ENCODE assay signal across 16 cellular contexts in the genomic region with DNA sequence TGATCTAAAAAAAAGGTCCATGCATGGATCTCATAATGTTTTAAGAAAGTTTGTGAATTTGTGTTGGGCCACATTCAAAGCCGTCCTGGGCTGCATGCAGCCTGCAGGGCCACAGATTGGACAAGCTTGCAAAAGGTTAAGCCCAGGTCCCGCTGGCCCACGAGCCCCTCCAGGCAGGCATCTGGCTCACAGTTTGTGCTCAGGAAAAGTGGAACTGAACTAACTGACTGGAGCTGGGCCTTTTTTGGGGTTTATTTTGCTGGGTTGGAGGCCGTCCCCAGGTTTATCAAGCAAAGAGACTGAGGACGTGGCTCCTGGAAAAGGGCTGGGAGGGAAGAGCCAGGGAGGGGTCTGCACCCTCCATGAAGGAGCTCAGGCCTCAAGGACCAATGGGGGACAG. TPM values are rescaled to one million over a fixed set of nuclear protein-coding genes. Genes with fewer than 3 reads are reported as not detected.
DNase-seq lines count a peak whose midpoint lies in the region; ATAC-seq, FAIRE-seq and TF ChIP-seq lines count a peak whose summit lies in the region.
"Had no signal": no experiment of that assay in that cellular context is flagged by ENCODE, and none has a peak within 500 bp of the region (broad histone marks: within the 10 kb centered on the region; RNA-seq: fewer than 3 reads in every experiment).

No MANE protein-coding gene starts in this region.

- H3K4me2 ChIP-seq in PC-3 (ENCODE audit: low read length) (0 out of 2 replicates have a peak overlapping the region, but pooled peaks have one; percentile 53), K562 (ENCODE audit: insufficient read depth, low read length) (peak overlapping the region; percentile 59)

- peaks cover 12% of the 10 kb centered on the region for H3K4me1 ChIP-seq in PC-3 (ENCODE audit: insufficient read depth, low read length)
- peaks cover 21 to 32% of the 10 kb centered on the region in 2 experiments; a peak in 4 of 5 replicates for H3K4me1 ChIP-seq in K562 (replicated peaks in 1 of 2; ENCODE audit: control insufficient read depth in 2 of 2, insufficient read depth in 2 of 2, low read length in 2 of 2)
- H3K4me1 ChIP-seq in SJCRH30 = peaks cover under 1% of the 10 kb centered on the region; the same call in 1 of the 2 replicates

- no peak overlapping the region for H3K4me3 Mint-ChIP-seq in activated naive CD4-positive, alpha-beta T cell treated with anti-CD3 and anti-CD28 coated beads, Interleukin-2, amount 10 ng/mL, durations not matched to agents 7 days and 5 days
- no peak overlapping the region for H3K4me3 Mint-ChIP-seq in activated T-cell treated with anti-CD3 and anti-CD28 coated beads, Interleukin-2, amount 50 U/mL, for 24 hours

- no peaks in the 10 kb centered on the region for H3F3A ChIP-seq in PC-3 (ENCODE audit: low read length, unreplicated experiment)

- TF ChIP-seq POLR2A in K562 (conservative IDR thresholded peaks at IDR 0.05) = no peak

- H3K9me3 ChIP-seq in PC-3 (ENCODE audit: low read length) (no peaks in the 10 kb centered on the region), K562 (replicated peaks; ENCODE audit: control insufficient read depth, insufficient read depth, low read depth, low read length) (no peaks in the 10 kb centered on the region), SJCRH30 (replicated peaks) (no peaks in the 10 kb centered on the region)

- H2AFZ ChIP-seq in PC-3 (ENCODE audit: low read length) = no peak overlapping the region
- no peak overlapping the region for H2AFZ ChIP-seq in K562 (ENCODE audit: low read depth, low read length)

- no peaks in the 10 kb centered on the region for H3K36me3 ChIP-seq in PC-3 (ENCODE audit: low read depth, low read length)
- no peaks in the 10 kb centered on the region for H3K36me3 ChIP-seq in K562 (ENCODE audit: control insufficient read depth, insufficient read depth, low read length)
- H3K36me3 ChIP-seq in SJCRH30 = no peaks in the 10 kb centered on the region

- no peak for TF ChIP-seq CTCF in PC-3 (conservative IDR thresholded peaks at IDR 0.05; ENCODE audit: low read depth, low read length)
- TF ChIP-seq CTCF in K562 (IDR thresholded peaks at IDR 0.05 in 2 of 3, conservative IDR thresholded peaks at IDR 0.05 in 1 of 3; ENCODE audit: insufficient read depth in 2 of 3, low read depth in 1 of 3, low read length in 3 of 3) = no peak

- peak overlapping the region; percentile 58; the same call in 1 of the 2 replicates for H3K27ac ChIP-seq in PC-3 (ENCODE audit: low read length)
- H3K27ac ChIP-seq in K562 (ENCODE audit: extremely low read depth, low read depth, low read length) = peak overlapping the region; percentile 66
- no peak overlapping the region for H3K27ac ChIP-seq in SJCRH30

- DNase-seq in activated naive CD4-positive, alpha-beta T cell treated with anti-CD3 and anti-CD28 coated beads, Interleukin-2, amount 10 ng/mL, durations not matched to agents 7 days and 5 days = no peak
- DNase-seq in activated naive CD4-positive, alpha-beta T cell treated with anti-CD3 and anti-CD28 coated beads, Interleukin-2, amount 50 U/mL, for 16 hours = no peak
- DNase-seq in PC-3 (no peak), K562 (ENCODE audit: extremely low read depth in 1 of 4, low spot score in 3 of 4) (no peak), sciatic nerve (ENCODE audit: low spot score) (peak; percentile 30), SJCRH30 (no peak), GM19238 (ENCODE audit: insufficient read length, low spot score) (no peak)
- no peak for DNase-seq in activated T-cell treated with anti-CD3 and anti-CD28 coated beads, Interleukin-2, amount 50 U/mL, for 24 hours
- DNase-seq: DND-41, GDM1, HCEC 1CT, IMR-90, NCI-H1436, SIG-M5 had no signal

- POLR2A ChIA-PET in PC-3 (lab: Charles Lee; ENCODE audit: unreplicated experiment) = interaction anchor here (0.6 kb wide), 1 partner anchor 89 kb away, joined by 3 read pairs; no protein-coding TSS in a partner anchor
- POLR2A ChIA-PET in K562 (lab: Yijun Ruan, JAX) = interaction anchor here (0.6 to 2.8 kb wide), 5 partner anchors 12 to 157 kb away, joined by 3 to 9 read pairs (median 3); a partner anchor contains a TSS

- no peaks in the 10 kb centered on the region for H3K79me2 ChIP-seq in PC-3 (ENCODE audit: low read length)
- H3K79me2 ChIP-seq in K562 (ENCODE audit: control insufficient read depth, insufficient read depth, low read length) = no peaks in the 10 kb centered on the region

- no peak overlapping the region for H3K4me3 ChIP-seq in PC-3 (ENCODE audit: low read length)
- no peak overlapping the region for H3K4me3 ChIP-seq in K562
- H3K4me3 ChIP-seq in SJCRH30 = no peak overlapping the region

- H3K27me3 ChIP-seq in PC-3 (ENCODE audit: low read length) = no peaks in the 10 kb centered on the region
- no peaks in the 10 kb centered on the region for H3K27me3 ChIP-seq in K562 (ENCODE audit: control insufficient read depth in 2 of 2, insufficient read depth in 2 of 2, low read length in 2 of 2)
- no peaks in the 10 kb centered on the region for H3K27me3 ChIP-seq in SJCRH30

- no peaks in the 10 kb centered on the region for H3K9me2 ChIP-seq in PC-3 (replicated peaks; ENCODE audit: low read length)

- no peak for FAIRE-seq in K562 (lab: Jason Lieb, UNC)

- intact Hi-C loops in PC-3 (cut with micrococcal nuclease) = no loop called here
- intact Hi-C loops in K562 (cut with micrococcal nuclease) = loop anchor here (2.0 kb wide), 1 partner anchor 38 kb away; a partner anchor contains a TSS
- intact Hi-C loops in sciatic nerve (cut with DNase I) = no loop called here

- H3K9me3 Mint-ChIP-seq in activated naive CD4-positive, alpha-beta T cell treated with anti-CD3 and anti-CD28 coated beads, Interleukin-2, amount 10 ng/mL, durations not matched to agents 7 days and 5 days = no peaks in the 10 kb centered on the region
- no peaks in the 10 kb centered on the region for H3K9me3 Mint-ChIP-seq in activated T-cell treated with anti-CD3 and anti-CD28 coated beads, Interleukin-2, amount 50 U/mL, for 24 hours

- ATAC-seq in PC-3 (no peak), K562 (no peak), sciatic nerve (no peak)

- CTCF ChIA-PET in activated naive CD4-positive, alpha-beta T cell treated with anti-CD3 and anti-CD28 coated beads, Interleukin-2, amount 10 ng/mL, durations not matched to agents 7 days and 5 days (lab: Charles Lee) = interaction anchor here (0.9 to 1.7 kb wide), 2 partner anchors 28 to 88 kb away, joined by 3 read pairs; no protein-coding TSS in a partner anchor
- CTCF ChIA-PET in PC-3 (lab: Charles Lee) (no interaction called here), K562 (lab: Yijun Ruan, JAX; ENCODE audit: low intra/inter-chr PET ratio) (no interaction called here)

- H4K20me1 ChIP-seq in PC-3 (ENCODE audit: low read length) (no peaks in the 10 kb centered on the region), K562 (replicated peaks; ENCODE audit: control insufficient read depth, insufficient read depth, low read length) (0 out of 2 replicates have a peak, but pooled peaks cover 3% of the 10 kb centered on the region)

- no peaks in the 10 kb centered on the region for H3K9me1 ChIP-seq in K562 (ENCODE audit: control insufficient read depth, insufficient read depth, low read length)

- no peaks in the 10 kb centered on the region for H3K27me3 Mint-ChIP-seq in activated naive CD4-positive, alpha-beta T cell treated with anti-CD3 and anti-CD28 coated beads, Interleukin-2, amount 10 ng/mL, durations not matched to agents 7 days and 5 days
- H3K27me3 Mint-ChIP-seq in activated T-cell treated with anti-CD3 and anti-CD28 coated beads, Interleukin-2, amount 50 U/mL, for 24 hours = no peaks in the 10 kb centered on the region

- no peak overlapping the region for H3K9ac ChIP-seq in PC-3 (ENCODE audit: low read length)
- H3K9ac ChIP-seq in K562 (ENCODE audit: insufficient read depth in 1 of 2, low read depth in 2 of 2, low read length in 2 of 2) = 0 out of 4 replicates have a peak overlapping the region, but pooled peaks have one; percentile 1 to 86

- peaks cover 23% of the 10 kb centered on the region for H3K4me1 Mint-ChIP-seq in activated naive CD4-positive, alpha-beta T cell treated with anti-CD3 and anti-CD28 coated beads, Interleukin-2, amount 10 ng/mL, durations not matched to agents 7 days and 5 days
- peaks cover 9% of the 10 kb centered on the region for H3K4me1 Mint-ChIP-seq in activated T-cell treated with anti-CD3 and anti-CD28 coated beads, Interleukin-2, amount 50 U/mL, for 24 hours (ENCODE audit: low read depth)

- BruUV-seq in PC-3 (replicated peaks; lab: Mats Ljungman, UMichigan) = no TSS peak
- BruUV-seq in K562 (replicated peaks; lab: Mats Ljungman, UMichigan) = no TSS peak

- no peak for TF ChIP-seq RAD21 in K562 (CRISPR knock-in tag; conservative IDR thresholded peaks at IDR 0.05 in 1 of 2, IDR thresholded peaks at IDR 0.05 in 1 of 2)

- H3K36me3 Mint-ChIP-seq in activated naive CD4-positive, alpha-beta T cell treated with anti-CD3 and anti-CD28 coated beads, Interleukin-2, amount 10 ng/mL, durations not matched to agents 7 days and 5 days = peaks cover 20% of the 10 kb centered on the region
- H3K36me3 Mint-ChIP-seq in activated T-cell treated with anti-CD3 and anti-CD28 coated beads, Interleukin-2, amount 50 U/mL, for 24 hours (ENCODE audit: low read depth) = peaks cover 43% of the 10 kb centered on the region

- 38% methylated on average over 5 of the region's 5 CpGs for WGBS in K562 (ENCODE audit: insufficient coverage, low coverage, missing lambda C conversion rate)

- in situ Hi-C loops in K562 (cut with MboI) = no loop called here

- H3K27ac Mint-ChIP-seq in activated naive CD4-positive, alpha-beta T cell treated with anti-CD3 and anti-CD28 coated beads, Interleukin-2, amount 10 ng/mL, durations not matched to agents 7 days and 5 days = peak overlapping the region; percentile 1
- H3K27ac Mint-ChIP-seq in activated T-cell treated with anti-CD3 and anti-CD28 coated beads, Interleukin-2, amount 50 U/mL, for 24 hours = no peak overlapping the region

- no peak for TF ChIP-seq EP300 in K562 (IDR thresholded peaks at IDR 0.05; ENCODE audit: low read length)

RNA-seq across cellular contexts. Expression of a gene that starts 32.1 kb away (rescaled TPM):
- 0.80 TPM in 1 of 2 replicates, not detected in the other for total RNA-seq in PC-3 (2014; rRNA removed)
- 0.19 and 0.25 TPM in 2 replicates for total RNA-seq in K562 (2011; cell fraction: chromatin; rRNA removed; ENCODE audit: low replicate concordance)
- 0.26 and 0.33 TPM in 2 replicates for total RNA-seq in K562 (2011; cell fraction: nucleolus; rRNA removed)
- total RNA-seq in K562 (2011; cell fraction: nucleoplasm; rRNA removed) = 0.37 TPM in 1 of 2 replicates, not detected in the other
- total RNA-seq in K562 (2014; rRNA removed) = not detected in 2 replicates
- total RNA-seq in K562 (2014; rRNA removed; fragmentation: Illumina TruSeq; extraction: Trizol) = not detected in 2 replicates
- total RNA-seq in K562 (2015; rRNA removed; fragmentation: Illumina TruSeq; extraction: Trizol) = not detected in 2 replicates
- 0.13 and 0.22 TPM in 2 replicates for total RNA-seq in K562 (2021)
- polyA plus RNA-seq in K562 (2011; rRNA removed) = 0.07 and 0.09 TPM in 2 replicates
- 0.06 and 0.22 TPM in 2 replicates for polyA plus RNA-seq in K562 (2011; cell fraction: cytosol; rRNA removed)
- polyA plus RNA-seq in K562 (2011; cell fraction: nucleus; rRNA removed) = 0.37 and 1.1 TPM in 2 replicates
- polyA plus RNA-seq in K562 (2012) = 0.23 and 0.72 TPM in 2 replicates
- polyA plus RNA-seq in K562 (2014; fragmentation: Illumina TruSeq; extraction: Trizol) = 0.07 TPM in 1 of 2 replicates, not detected in the other
- under 1 TPM in 1 of 2 experiments, not detected in 1; 0.04 TPM for polyA plus RNA-seq in K562 (2014; fragmentation: Nextera tagmentation; extraction: Ambion mirVana)
- polyA plus RNA-seq in K562 (2014; rRNA removed) = 0.11 and 0.86 TPM in 2 replicates
- 0.11 TPM in 1 of 2 replicates, not detected in the other for polyA minus RNA-seq in K562 (2011; rRNA and poly(A)+ RNA removed)
- polyA minus RNA-seq in K562 (2011; cell fraction: cytosol; rRNA and poly(A)+ RNA removed) = not detected in 2 replicates
- polyA minus RNA-seq in K562 (2011; cell fraction: nucleus; rRNA and poly(A)+ RNA removed) = 0.22 TPM in 1 of 2 replicates, not detected in the other
- 1.6 TPM for total RNA-seq in sciatic nerve
- total RNA-seq in SJCRH30 (2014; rRNA removed; shearing (Covaris generic)) = not detected in 2 replicates

RNA-seq across cellular contexts. Expression of a gene that starts 39.0 kb away (rescaled TPM):
- total RNA-seq in PC-3 (2014; rRNA removed) (6.0 and 6.3 TPM in 2 replicates), K562 (2014; rRNA removed) (9.1 and 9.7 TPM in 2 replicates), K562 (2014; rRNA removed; fragmentation: Illumina TruSeq; extraction: Trizol) (2.8 and 3.2 TPM in 2 replicates), K562 (2015; rRNA removed; fragmentation: Illumina TruSeq; extraction: Trizol) (2.1 TPM in 2 replicates), K562 (2021) (10.8 and 10.9 TPM in 2 replicates), sciatic nerve (53.7 TPM)
- total RNA-seq in K562 (2011; cell fraction: chromatin; rRNA removed; ENCODE audit: low replicate concordance) = 64.9 and 174 TPM in 2 replicates
- total RNA-seq in K562 (2011; cell fraction: nucleolus; rRNA removed) = 86.7 and 90.4 TPM in 2 replicates
- total RNA-seq in K562 (2011; cell fraction: nucleoplasm; rRNA removed) = 47.3 and 58.2 TPM in 2 replicates
- polyA plus RNA-seq in K562 (2011; rRNA removed) (10.9 and 18.1 TPM in 2 replicates), K562 (2014; fragmentation: Illumina TruSeq; extraction: Trizol) (7.9 and 9.7 TPM in 2 replicates), K562 (2014; fragmentation: Nextera tagmentation; extraction: Ambion mirVana) (under 1 TPM; 0.11 to 0.13 TPM), K562 (2014; rRNA removed) (8.8 and 12.2 TPM in 2 replicates)
- polyA plus RNA-seq in K562 (2011; cell fraction: cytosol; rRNA removed) = 8.3 and 14.3 TPM in 2 replicates
- 109 and 177 TPM in 2 replicates for polyA plus RNA-seq in K562 (2011; cell fraction: nucleus; rRNA removed)
- 14.3 and 16.8 TPM in 2 replicates for polyA plus RNA-seq in K562 (2012)
- 27.5 and 34.5 TPM in 2 replicates for polyA minus RNA-seq in K562 (2011; rRNA and poly(A)+ RNA removed)
- polyA minus RNA-seq in K562 (2011; cell fraction: cytosol; rRNA and poly(A)+ RNA removed) = 13.3 and 26.9 TPM in 2 replicates
- polyA minus RNA-seq in K562 (2011; cell fraction: nucleus; rRNA and poly(A)+ RNA removed) = 90.7 and 117 TPM in 2 replicates
- total RNA-seq in SJCRH30 (2014; rRNA removed; shearing (Covaris generic)) = 3.9 and 5.4 TPM in 2 replicates

RNA-seq across cellular contexts. Expression of a gene that starts 58.6 kb away (rescaled TPM):
- not detected in 2 replicates for total RNA-seq in PC-3 (2014; rRNA removed)
- total RNA-seq in K562 (2011; cell fraction: chromatin; rRNA removed; ENCODE audit: low replicate concordance) = not detected in 2 replicates
- not detected in 2 replicates for total RNA-seq in K562 (2011; cell fraction: nucleolus; rRNA removed)
- total RNA-seq in K562 (2011; cell fraction: nucleoplasm; rRNA removed) = not detected in 2 replicates
- not detected in 2 replicates for total RNA-seq in K562 (2014; rRNA removed)
- total RNA-seq in K562 (2014; rRNA removed; fragmentation: Illumina TruSeq; extraction: Trizol) = not detected in 2 replicates
- not detected in 2 replicates for total RNA-seq in K562 (2015; rRNA removed; fragmentation: Illumina TruSeq; extraction: Trizol)
- total RNA-seq in K562 (2021) = not detected in 2 replicates
- polyA plus RNA-seq in K562 (2011; rRNA removed) = not detected in 2 replicates
- not detected in 2 replicates for polyA plus RNA-seq in K562 (2011; cell fraction: cytosol; rRNA removed)
- polyA plus RNA-seq in K562 (2011; cell fraction: nucleus; rRNA removed) = not detected in 2 replicates
- polyA plus RNA-seq in K562 (2012) = 0.28 TPM in 1 of 2 replicates, not detected in the other
- polyA plus RNA-seq in K562 (2014; fragmentation: Illumina TruSeq; extraction: Trizol) = not detected in 2 replicates
- not detected for polyA plus RNA-seq in K562 (2014; fragmentation: Nextera tagmentation; extraction: Ambion mirVana)
- polyA plus RNA-seq in K562 (2014; rRNA removed) = not detected in 2 replicates
- not detected in 2 replicates for polyA minus RNA-seq in K562 (2011; rRNA and poly(A)+ RNA removed)
- not detected in 2 replicates for polyA minus RNA-seq in K562 (2011; cell fraction: cytosol; rRNA and poly(A)+ RNA removed)
- not detected in 2 replicates for polyA minus RNA-seq in K562 (2011; cell fraction: nucleus; rRNA and poly(A)+ RNA removed)
- 1.7 TPM for total RNA-seq in sciatic nerve
- total RNA-seq in SJCRH30 (2014; rRNA removed; shearing (Covaris generic)) = 1.1 and 1.4 TPM in 2 replicates
- total RNA-seq: A673, IMR-90, LHCN-M2 had no signal
- polyA plus RNA-seq: IMR-90 had no signal

RNA-seq across cellular contexts. Expression of a gene that starts 59.2 kb away (rescaled TPM):
- 72.6 and 112 TPM in 2 replicates for total RNA-seq in PC-3 (2014; rRNA removed)
- 4.2 and 9.2 TPM in 2 replicates for total RNA-seq in K562 (2011; cell fraction: chromatin; rRNA removed; ENCODE audit: low replicate concordance)
- 5.4 and 6.7 TPM in 2 replicates for total RNA-seq in K562 (2011; cell fraction: nucleolus; rRNA removed)
- total RNA-seq in K562 (2011; cell fraction: nucleoplasm; rRNA removed) = 6.3 and 7.8 TPM in 2 replicates
- 8.0 and 8.9 TPM in 2 replicates for total RNA-seq in K562 (2014; rRNA removed)
- total RNA-seq in K562 (2014; rRNA removed; fragmentation: Illumina TruSeq; extraction: Trizol) = 4.5 and 5.2 TPM in 2 replicates
- 1.9 and 2.1 TPM in 2 replicates for total RNA-seq in K562 (2015; rRNA removed; fragmentation: Illumina TruSeq; extraction: Trizol)
- total RNA-seq in K562 (2021) = 5.9 and 7.9 TPM in 2 replicates
- 3.3 and 5.4 TPM in 2 replicates for polyA plus RNA-seq in K562 (2011; rRNA removed)
- 3.1 and 11.0 TPM in 2 replicates for polyA plus RNA-seq in K562 (2011; cell fraction: cytosol; rRNA removed)
- polyA plus RNA-seq in K562 (2011; cell fraction: nucleus; rRNA removed) = 1.8 and 4.2 TPM in 2 replicates
- 5.4 and 9.4 TPM in 2 replicates for polyA plus RNA-seq in K562 (2012)
- 5.8 and 6.1 TPM in 2 replicates for polyA plus RNA-seq in K562 (2014; fragmentation: Illumina TruSeq; extraction: Trizol)
- under 1 TPM; 0.51 to 0.60 TPM for polyA plus RNA-seq in K562 (2014; fragmentation: Nextera tagmentation; extraction: Ambion mirVana)
- polyA plus RNA-seq in K562 (2014; rRNA removed) = 6.9 and 7.0 TPM in 2 replicates
- 1.8 and 2.8 TPM in 2 replicates for polyA minus RNA-seq in K562 (2011; rRNA and poly(A)+ RNA removed)
- 2.8 and 3.2 TPM in 2 replicates for polyA minus RNA-seq in K562 (2011; cell fraction: cytosol; rRNA and poly(A)+ RNA removed)
- 2.3 and 2.6 TPM in 2 replicates for polyA minus RNA-seq in K562 (2011; cell fraction: nucleus; rRNA and poly(A)+ RNA removed)
- total RNA-seq in sciatic nerve = 67.6 TPM
- total RNA-seq in SJCRH30 (2014; rRNA removed; shearing (Covaris generic)) = 3.2 and 3.6 TPM in 2 replicates
